33 cellular contexts compared by ENCODE assay signal in the genomic region with DNA sequence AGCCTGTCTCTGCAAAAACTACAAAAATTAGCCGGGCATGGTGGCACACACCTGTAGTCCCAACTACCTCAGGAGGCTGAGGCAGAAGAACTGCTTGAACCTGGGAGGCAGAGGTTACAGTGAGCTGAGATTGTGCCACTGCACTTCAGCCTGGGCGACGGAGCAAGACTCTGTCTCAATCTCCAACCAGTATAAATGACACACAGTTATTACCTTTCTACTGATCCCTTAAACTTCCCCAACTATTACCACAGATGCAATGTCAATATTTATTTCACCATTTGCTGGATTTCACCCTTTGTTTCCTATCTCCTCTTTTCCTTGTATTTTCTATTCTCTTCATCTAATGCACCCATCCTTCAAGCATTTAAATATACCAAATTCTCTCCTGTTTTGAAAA.
"Had no signal": no experiment of that assay in that cellular context is flagged by ENCODE, and none has a peak within 500 bp of the region (broad histone marks: within the 10 kb centered on the region; RNA-seq: fewer than 3 reads in every experiment).

No MANE protein-coding gene starts in this region.

- DNase-seq: Karpas-422, Kasumi-1, MG63, MM.1S, MV-4-11, NCI-H1048, NCI-H1092, NCI-H1092 treated with DMSO at 0.1 percent for 48 hours, NCI-H1105, NCI-H1105 treated with DMSO at 0.1 percent for 48 hours, NCI-H1417, NCI-H1417 treated with DMSO at 0.1 percent for 48 hours, NCI-H1436, NCI-H1436 treated with DMSO at 0.1 percent for 48 hours, NCI-H146, NCI-H1694, NCI-H1694 treated with DMSO at 0.1 percent for 48 hours, NCI-H187, NCI-H187 treated with DMSO at 0.1 percent for 48 hours, NCI-H1930, NCI-H2029, NCI-H2029 treated with DMSO at 0.1 percent for 48 hours, NCI-H2081, NCI-H2081 treated with DMSO at 0.1 percent for 48 hours, NCI-H2107, NCI-H2171, NCI-H2171 treated with DMSO at 0.1 percent for 48 hours, NCI-H2227 treated with DMSO at 0.1 percent for 48 hours, NCI-H226, NCI-H345, NCI-H446, NCI-H446 treated with DMSO at 0.1 percent for 48 hours, NCI-H510A had no signal
